ENCODE assay signal across 6 cellular contexts in genomic region chr9:89695979-89696378, GRCh38.
DNase-seq lines count a peak whose midpoint lies in the region; ATAC-seq, FAIRE-seq and TF ChIP-seq lines count a peak whose summit lies in the region.
"Not testable (repeated sequence)": the region's sequence is repeated elsewhere in the genome, so short reads cannot be mapped to it uniquely, and the experiment has no call there.

No MANE protein-coding gene starts in this region.

- H4K5ac ChIP-seq in H9 (ENCODE audit: insufficient read length, low read depth, low read length); H1 (ENCODE audit: insufficient read length, low read depth, low read length): not testable (repeated sequence)

- not testable (repeated sequence) for H3K23ac ChIP-seq in H9 (ENCODE audit: insufficient read length, low read depth, low read length); H1 (ENCODE audit: insufficient read length)

- H3K27me3 Mint-ChIP-seq in H9 (ENCODE audit: low read depth); type B pancreatic cell: not testable (repeated sequence)

- not testable (repeated sequence) for H3K36me3 ChIP-seq in WERI-Rb-1; H1 (ENCODE audit: control insufficient read depth in 2 of 4, insufficient read depth in 4 of 4, low read length in 3 of 4); iPS-20b (ENCODE audit: insufficient read depth, low read depth, low read length); right lobe of liver

- not testable (repeated sequence) for H3K36me3 Mint-ChIP-seq in H9 (ENCODE audit: insufficient read depth in 1 of 3, low read depth in 3 of 3); type B pancreatic cell

- H3K9ac ChIP-seq in H9 (ENCODE audit: extremely low read depth, insufficient read length, low read length); H1 (replicated peaks in 1 of 4; ENCODE audit: extremely low read depth in 1 of 4, low read depth in 3 of 4, low read length in 3 of 4); iPS-20b (ENCODE audit: low read depth, low read length): not testable (repeated sequence)

- peak; percentile 33 to 64 (median 51) for ATAC-seq in right lobe of liver

- CTCF ChIA-PET in H1 (lab: Charles Lee; ENCODE audit: partially characterized antibody) = interaction anchor here (0.7 to 2.7 kb wide), 8 partner anchors 10 to 404 kb away, joined by 3 to 14 read pairs (median 4); no protein-coding TSS in a partner anchor

- FAIRE-seq in H1 (lab: Jason Lieb, UNC) = not testable (repeated sequence)

- H3K27ac ChIP-seq in H9 (ENCODE audit: insufficient read length, low read depth, low read length); WERI-Rb-1; H1 (ENCODE audit: low read depth, low read length); iPS-20b (ENCODE audit: low read length): not testable (repeated sequence)
- H3K27ac ChIP-seq in right lobe of liver = peak overlapping the region in 2 of 3 donors; percentile 72 to 78

- whole genome bisulfite sequencing in H9 (ENCODE audit: extremely low coverage, insufficient read length, low lambda C conversion rate) = no CpG with 5 or more reads among the region's 6 CpGs
- WGBS in H1 (ENCODE audit: extremely low coverage in 1 of 2, insufficient coverage in 1 of 2, insufficient read length in 1 of 2, insufficient replicate concordance in 2 of 2, low coverage in 1 of 2, low lambda C conversion rate in 2 of 2, missing lambda C conversion rate in 1 of 2), 2 experiments = 92% methylated on average over 6 of the region's 6 CpGs; no CpG with 5 or more reads in 1 of the 2 experiments
- 45% methylated on average over 5 of the region's 6 CpGs for WGBS in right lobe of liver (ENCODE audit: insufficient coverage, low coverage, low lambda C conversion rate, missing lambda C conversion rate)

- intact Hi-C loops in right lobe of liver (cut with DNase I) = not testable (repeated sequence)

- H2BK20ac ChIP-seq in H9 (ENCODE audit: low read depth, low read length, poor library complexity, severe bottlenecking); H1 (ENCODE audit: low read length): not testable (repeated sequence)

- H3K4me1 Mint-ChIP-seq in H9 = peaks cover 46 to 48% of the 10 kb centered on the region in 2 experiments
- H3K4me1 Mint-ChIP-seq in type B pancreatic cell (ENCODE audit: unreplicated experiment) = not testable (repeated sequence)

- POLR2A ChIA-PET in H1 (lab: Charles Lee; ENCODE audit: partially characterized antibody) = interaction anchor here (0.7 to 2.2 kb wide), 6 partner anchors 14 to 229 kb away, joined by 3 to 9 read pairs (median 4); partner anchors contain the start of gene GADD45G

- H3K23me2 ChIP-seq in H9 (ENCODE audit: insufficient read length, low read depth, low read length, poor library complexity, severe bottlenecking); H1 (ENCODE audit: low read depth, low read length): not testable (repeated sequence)

- H3K56ac ChIP-seq in H9 (ENCODE audit: insufficient read length, low read depth, low read length); H1 (replicated peaks; ENCODE audit: insufficient read length, low read depth, low read length): not testable (repeated sequence)

- not testable (repeated sequence) for H2AFZ ChIP-seq in H9 (ENCODE audit: low read length); H1 (ENCODE audit: low read length)

- not testable (repeated sequence) for TF ChIP-seq POLR2A in H1 (IDR thresholded peaks at IDR 0.05; ENCODE audit: control extremely low read depth in 1 of 2, low read depth in 2 of 2, low read length in 2 of 2); right lobe of liver (IDR thresholded peaks at IDR 0.05)

- H3K9me3 Mint-ChIP-seq in H9, type B pancreatic cell: not testable (repeated sequence)

- not testable (repeated sequence) for TF ChIP-seq EP300 in H1 (IDR thresholded peaks at IDR 0.05; ENCODE audit: borderline replicate concordance in 1 of 2, low read depth in 2 of 2, low read length in 2 of 2)

- H3K4ac ChIP-seq in H9 (ENCODE audit: low read depth, low read length); H1 (replicated peaks; ENCODE audit: insufficient read length, low read depth, low read length): not testable (repeated sequence)

- H2BK5ac ChIP-seq in H9 (ENCODE audit: insufficient read length, low read length) = not testable (repeated sequence)
- H2BK5ac ChIP-seq in H1 (ENCODE audit: low read depth, low read length) = 0 out of 2 replicates have a peak overlapping the region, but pooled peaks have one; percentile 37

- not testable (repeated sequence) for H2BK15ac ChIP-seq in H9 (ENCODE audit: low read depth, low read length); H1 (ENCODE audit: low read length)

- DNase-seq in H9; WERI-Rb-1; H1 (ENCODE audit: low read depth in 1 of 2, low spot score in 2 of 2); right lobe of liver; type B pancreatic cell (ENCODE audit: extremely low spot score, unreplicated experiment): not testable (repeated sequence)

- H3K9me3 ChIP-seq in H9 (ENCODE audit: control insufficient read depth, low read depth, low read length); WERI-Rb-1 (ENCODE audit: severe bottlenecking); H1 (ENCODE audit: insufficient read depth in 2 of 2, low read depth in 1 of 2, low read length in 1 of 2); iPS-20b (ENCODE audit: insufficient read depth, low read depth, low read length); right lobe of liver: not testable (repeated sequence)

- H3K18ac ChIP-seq in H9 (ENCODE audit: insufficient read length, low read depth, low read length); H1 (ENCODE audit: extremely low read depth, low read length): not testable (repeated sequence)

- not testable (repeated sequence) for H2BK120ac ChIP-seq in H9 (ENCODE audit: low read depth, low read length, poor library complexity, severe bottlenecking); H1 (replicated peaks; ENCODE audit: low read depth, low read length)

- H4K20me1 ChIP-seq in H9 (ENCODE audit: control insufficient read depth, insufficient read depth, insufficient read length); H1 (replicated peaks in 1 of 2; ENCODE audit: control insufficient read depth in 1 of 2, insufficient read depth in 2 of 2, low read length in 2 of 2): not testable (repeated sequence)

- H3K4me1 ChIP-seq in H9 (ENCODE audit: insufficient read depth, low read length) = not testable (repeated sequence)
- peaks cover 3 to 15% (median 7%) of the 10 kb centered on the region in 4 experiments; a peak in 6 of 7 replicates for H3K4me1 ChIP-seq in H1 (replicated peaks in 1 of 4; ENCODE audit: control insufficient read depth in 3 of 4, insufficient read depth in 4 of 4, low read length in 3 of 4)
- peaks cover 16% of the 10 kb centered on the region; the same call in 1 of the 2 replicates for H3K4me1 ChIP-seq in iPS-20b (ENCODE audit: insufficient read depth, low read length)
- peaks cover 0 to 53% (median 28%) of the 10 kb centered on the region in 4 donors for H3K4me1 ChIP-seq in right lobe of liver

- not testable (repeated sequence) for H4K91ac ChIP-seq in H9 (ENCODE audit: insufficient read length, low read depth, low read length); H1 (replicated peaks; ENCODE audit: insufficient read length, low read length)

- H3T11ph ChIP-seq in H9 (ENCODE audit: low read length) = not testable (repeated sequence)

- not testable (repeated sequence) for H3K27me3 ChIP-seq in H9 (ENCODE audit: insufficient read depth, low read length); WERI-Rb-1 (ENCODE audit: insufficient read depth, low read depth, severe bottlenecking); H1 (replicated peaks in 1 of 4; ENCODE audit: control insufficient read depth in 3 of 4, extremely low read depth in 1 of 4, insufficient read depth in 3 of 4, low read length in 3 of 4); iPS-20b (ENCODE audit: insufficient read depth, low read length); right lobe of liver

- H2AK5ac ChIP-seq in H9 (ENCODE audit: insufficient read length, low read length); H1 (ENCODE audit: low read depth, low read length): not testable (repeated sequence)

- not testable (repeated sequence) for TF ChIP-seq CTCF in H9 (conservative IDR thresholded peaks at IDR 0.05); WERI-Rb-1 (IDR thresholded peaks at IDR 0.05; ENCODE audit: low read depth, low read length); H1 (IDR thresholded peaks at IDR 0.05; ENCODE audit: control extremely low read depth in 1 of 3, insufficient read depth in 1 of 3, low read depth in 1 of 3, low read length in 3 of 3); right lobe of liver (IDR thresholded peaks at IDR 0.05); type B pancreatic cell (conservative IDR thresholded peaks at IDR 0.05)

- not testable (repeated sequence) for H2BK12ac ChIP-seq in H9 (ENCODE audit: insufficient read length, low read depth, low read length); H1 (ENCODE audit: low read depth, low read length)

- H3K79me2 ChIP-seq in H9 (ENCODE audit: insufficient read depth, low read length); H1 (ENCODE audit: control insufficient read depth in 1 of 2, insufficient read depth in 2 of 2, low read length in 2 of 2): not testable (repeated sequence)

- H3K14ac ChIP-seq in H9 (ENCODE audit: insufficient read depth, low read length); H1 (ENCODE audit: insufficient read length): not testable (repeated sequence)

- not testable (repeated sequence) for H3K79me1 ChIP-seq in H9 (ENCODE audit: insufficient read depth, low read depth, low read length, poor library complexity, severe bottlenecking); H1 (ENCODE audit: low read depth, low read length)

- H3K4me2 ChIP-seq in H9 (ENCODE audit: insufficient read depth, insufficient read length, low read length) = not testable (repeated sequence)
- H3K4me2 ChIP-seq in H1 (ENCODE audit: insufficient read depth in 1 of 2, low read depth in 2 of 2, low read length in 2 of 2) = peak overlapping the region; percentile 59 to 61; a peak in 3 of 4 replicates

- H3K4me3 ChIP-seq in WERI-Rb-1 (ENCODE audit: low read depth, low read length) (peak overlapping the region; percentile 35), H1 (ENCODE audit: extremely low read depth in 1 of 4, insufficient read depth in 2 of 4, low read depth in 3 of 4, low read length in 4 of 4) (peak overlapping the region in 1 of 4 experiments; percentile 31; a peak in 1 of 8 replicates), iPS-20b (ENCODE audit: low read length) (peak overlapping the region; percentile 40; the same call in 1 of the 2 replicates)
- H3K4me3 ChIP-seq in right lobe of liver = not testable (repeated sequence)

- H4K8ac ChIP-seq in H9 (replicated peaks; ENCODE audit: insufficient read length, low read depth, low read length); H1 (ENCODE audit: extremely low read depth, insufficient read depth, low read length): not testable (repeated sequence)

- TF ChIP-seq RAD21 in H1 (IDR thresholded peaks at IDR 0.05 in 1 of 2, conservative IDR thresholded peaks at IDR 0.05 in 1 of 2; ENCODE audit: low read depth in 2 of 2, low read length in 2 of 2) = not testable (repeated sequence)

- peak overlapping the region in 1 of 2 experiments; percentile 60; a peak in 2 of 5 replicates for H3K4me3 Mint-ChIP-seq in H9
- H3K4me3 Mint-ChIP-seq in type B pancreatic cell = not testable (repeated sequence)

- peak overlapping the region; percentile 88 to 91 (median 91); a peak in 5 of 7 replicates for H3K27ac Mint-ChIP-seq in H9
- peak overlapping the region; percentile 27 for H3K27ac Mint-ChIP-seq in type B pancreatic cell
